In the genomic region with DNA sequence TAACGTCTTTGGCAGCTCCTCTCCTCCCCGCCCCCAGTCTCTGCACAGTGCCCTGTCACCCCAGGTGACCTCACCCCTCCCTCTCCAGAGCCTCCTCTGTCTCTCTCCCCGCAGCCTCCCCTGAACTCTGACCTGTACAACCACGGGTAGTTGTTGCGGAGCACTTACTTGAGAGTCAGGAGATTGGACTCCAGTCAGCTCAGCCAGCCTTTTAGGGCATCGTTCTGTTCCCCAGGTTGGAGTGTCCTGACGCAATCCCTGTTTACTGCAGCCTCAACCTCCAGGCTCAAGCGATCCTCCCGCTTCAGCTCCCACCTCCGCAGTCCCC, we compare ENCODE assay signal across 13 cellular contexts.
A peak's percentile ranks its signal among the peaks of the same experiment; 100 is the strongest.
DNase-seq lines count a peak whose midpoint lies in the region; ATAC-seq and TF ChIP-seq lines count a peak whose summit lies in the region.
"Had no signal": no experiment of that assay in that cellular context is flagged by ENCODE, and none has a peak within 500 bp of the region (broad histone marks: within the 10 kb centered on the region; RNA-seq: fewer than 3 reads in every experiment).

No MANE protein-coding gene starts in this region.

- H3K27ac Mint-ChIP-seq in stimulated activated naive CD8-positive, alpha-beta T cell treated with anti-CD3 and anti-CD28 coated beads, Interleukin-15, Interleukin-2, amounts not matched to agents 100 ng/mL and 50 ng/mL, for 24 hours = no peak overlapping the region
- no peak overlapping the region for H3K27ac Mint-ChIP-seq in activated T-helper 2 cell treated with anti-CD3 and anti-CD28 coated beads, Interferon-gamma antibody, Interleukin-2, Interleukin-4, amounts not matched to agents 10 μg/mL and 5 μg/mL and 100 μg/mL, durations not matched to agents 14 hours and 24 hours and 36 hours
- H3K27ac Mint-ChIP-seq in mesothelial cell of epicardium = no peak overlapping the region
- H3K27ac Mint-ChIP-seq: brain, HFFc6 had no signal

- H3K36me3 Mint-ChIP-seq in stimulated activated naive CD8-positive, alpha-beta T cell treated with anti-CD3 and anti-CD28 coated beads, Interleukin-15, Interleukin-2, amounts not matched to agents 100 ng/mL and 50 ng/mL, for 24 hours (ENCODE audit: low read depth) = no peaks in the 10 kb centered on the region
- no peaks in the 10 kb centered on the region for H3K36me3 Mint-ChIP-seq in activated T-helper 2 cell treated with anti-CD3 and anti-CD28 coated beads, Interferon-gamma antibody, Interleukin-2, Interleukin-4, amounts not matched to agents 10 μg/mL and 5 μg/mL and 100 μg/mL, durations not matched to agents 14 hours and 24 hours and 36 hours (ENCODE audit: low read depth)
- H3K36me3 Mint-ChIP-seq in mesothelial cell of epicardium = no peaks in the 10 kb centered on the region
- H3K36me3 Mint-ChIP-seq: brain had no signal

- ATAC-seq in stimulated activated naive CD8-positive, alpha-beta T cell treated with anti-CD3 and anti-CD28 coated beads, Interleukin-15, Interleukin-2, amounts not matched to agents 100 U/mL and 50 U/mL, for 24 hours = no peak
- no peak for ATAC-seq in HG03039 (IDR thresholded peaks at IDR 0.05; ENCODE audit: unreplicated experiment)
- ATAC-seq in HG02970 (IDR thresholded peaks at IDR 0.05; ENCODE audit: low FRiP score, unreplicated experiment) = no peak
- ATAC-seq: PC-3 had no signal

- H3K4me3 Mint-ChIP-seq in stimulated activated naive CD8-positive, alpha-beta T cell treated with anti-CD3 and anti-CD28 coated beads, Interleukin-15, Interleukin-2, amounts not matched to agents 100 ng/mL and 50 ng/mL, for 24 hours = peak overlapping the region; percentile 45
- H3K4me3 Mint-ChIP-seq in activated T-helper 2 cell treated with anti-CD3 and anti-CD28 coated beads, Interferon-gamma antibody, Interleukin-2, Interleukin-4, amounts not matched to agents 10 μg/mL and 5 μg/mL and 100 μg/mL, durations not matched to agents 14 hours and 24 hours and 36 hours (ENCODE audit: low read depth) = peak overlapping the region; percentile 40
- peak overlapping the region; percentile 52 for H3K4me3 Mint-ChIP-seq in mesothelial cell of epicardium
- H3K4me3 Mint-ChIP-seq: HFFc6 had no signal

- TF ChIP-seq CTCF in mesothelial cell of epicardium (IDR thresholded peaks at IDR 0.05; ENCODE audit: unreplicated experiment) = no peak

- H3K9me3 Mint-ChIP-seq in stimulated activated naive CD8-positive, alpha-beta T cell treated with anti-CD3 and anti-CD28 coated beads, Interleukin-15, Interleukin-2, amounts not matched to agents 100 ng/mL and 50 ng/mL, for 24 hours = no peaks in the 10 kb centered on the region
- no peaks in the 10 kb centered on the region for H3K9me3 Mint-ChIP-seq in activated T-helper 2 cell treated with anti-CD3 and anti-CD28 coated beads, Interferon-gamma antibody, Interleukin-2, Interleukin-4, amounts not matched to agents 10 μg/mL and 5 μg/mL and 100 μg/mL, durations not matched to agents 14 hours and 24 hours and 36 hours
- H3K9me3 Mint-ChIP-seq in mesothelial cell of epicardium = no peaks in the 10 kb centered on the region

- intact Hi-C loops in activated T-helper 2 cell treated with anti-CD3 and anti-CD28 coated beads, Interferon-gamma antibody, Interleukin-2, Interleukin-4, amounts not matched to agents 10 μg/mL and 5 μg/mL and 100 μg/mL, durations not matched to agents 14 hours and 24 hours and 36 hours (cut with micrococcal nuclease) = no loop called here

- peaks cover 12% of the 10 kb centered on the region for H3K4me1 Mint-ChIP-seq in stimulated activated naive CD8-positive, alpha-beta T cell treated with anti-CD3 and anti-CD28 coated beads, Interleukin-15, Interleukin-2, amounts not matched to agents 100 ng/mL and 50 ng/mL, for 24 hours (ENCODE audit: low read depth)
- H3K4me1 Mint-ChIP-seq in activated T-helper 2 cell treated with anti-CD3 and anti-CD28 coated beads, Interferon-gamma antibody, Interleukin-2, Interleukin-4, amounts not matched to agents 10 μg/mL and 5 μg/mL and 100 μg/mL, durations not matched to agents 14 hours and 24 hours and 36 hours (ENCODE audit: low read depth) = peaks cover 16% of the 10 kb centered on the region
- H3K4me1 Mint-ChIP-seq in mesothelial cell of epicardium = peaks cover 8% of the 10 kb centered on the region
- H3K4me1 Mint-ChIP-seq: brain had no signal

- peaks cover 41% of the 10 kb centered on the region for H3K27me3 Mint-ChIP-seq in stimulated activated naive CD8-positive, alpha-beta T cell treated with anti-CD3 and anti-CD28 coated beads, Interleukin-15, Interleukin-2, amounts not matched to agents 100 ng/mL and 50 ng/mL, for 24 hours
- H3K27me3 Mint-ChIP-seq in activated T-helper 2 cell treated with anti-CD3 and anti-CD28 coated beads, Interferon-gamma antibody, Interleukin-2, Interleukin-4, amounts not matched to agents 10 μg/mL and 5 μg/mL and 100 μg/mL, durations not matched to agents 14 hours and 24 hours and 36 hours (ENCODE audit: low read depth) = peaks cover 21% of the 10 kb centered on the region
- peaks cover 3% of the 10 kb centered on the region for H3K27me3 Mint-ChIP-seq in mesothelial cell of epicardium (ENCODE audit: low read depth)

- no peak for DNase-seq in stimulated activated naive CD8-positive, alpha-beta T cell treated with anti-CD3 and anti-CD28 coated beads, Interleukin-15, Interleukin-2, amounts not matched to agents 100 U/mL and 50 U/mL, for 24 hours
- DNase-seq in activated T-helper 2 cell treated with anti-CD3 and anti-CD28 coated beads, Interferon-gamma antibody, Interleukin-2, Interleukin-4, amounts not matched to agents 10 μg/mL and 5 μg/mL and 100 μg/mL, durations not matched to agents 14 hours and 24 hours and 36 hours (ENCODE audit: low spot score) = no peak
- DNase-seq in mesothelial cell of epicardium (ENCODE audit: low spot score in 2 of 2, unreplicated experiment in 2 of 2) (peak in 1 of 2 experiments; percentile 36), SKM-1 (lab: John Stamatoyannopoulos, UW; ENCODE audit: unreplicated experiment) (no peak), NCI-H510A treated with DMSO at 0.1 percent for 48 hours (lab: John Stamatoyannopoulos, UW) (no peak)
- DNase-seq: HFFc6, Karpas-422, left lung, PC-3 had no signal
